Comparison of ENCODE assay signal across 1 cellular context in genomic region chr19:53537523-53538377, GRCh38.
TF ChIP-seq lines count a peak whose summit lies in the region.

ZNF331 (plus strand) TSS chr19:53538145; CDS start chr19:53569377, 31,232 bp downstream.

TF ChIP-seq in GM23338, 12 proteins besides CTCF, POLR2A, EP300 and RAD21 (continued from another document):
- TF ChIP-seq ZNF462 (CRISPR knock-in tag; IDR thresholded peaks at IDR 0.05) (no peak), ZNF331 (CRISPR knock-in tag; IDR thresholded peaks at IDR 0.05; ENCODE audit: low read depth) (no peak), ETS1 (IDR thresholded peaks at IDR 0.05) (peak; percentile 72), JUNB (IDR thresholded peaks at IDR 0.05; ENCODE audit: unreplicated experiment) (no peak), EZH2 (IDR thresholded peaks at IDR 0.05; ENCODE audit: low read depth, unreplicated experiment) (no peak), ZNF114 (CRISPR knock-in tag; IDR thresholded peaks at IDR 0.05) (no peak), CREB1 (CRISPR knock-in tag; IDR thresholded peaks at IDR 0.05; ENCODE audit: low read depth) (peak; percentile 44; the same call in 1 of the 2 replicates), NANOG (IDR thresholded peaks at IDR 0.05; ENCODE audit: borderline replicate concordance) (no peak)
